Comparison of ENCODE assay signal across 8 cellular contexts in the genomic region with DNA sequence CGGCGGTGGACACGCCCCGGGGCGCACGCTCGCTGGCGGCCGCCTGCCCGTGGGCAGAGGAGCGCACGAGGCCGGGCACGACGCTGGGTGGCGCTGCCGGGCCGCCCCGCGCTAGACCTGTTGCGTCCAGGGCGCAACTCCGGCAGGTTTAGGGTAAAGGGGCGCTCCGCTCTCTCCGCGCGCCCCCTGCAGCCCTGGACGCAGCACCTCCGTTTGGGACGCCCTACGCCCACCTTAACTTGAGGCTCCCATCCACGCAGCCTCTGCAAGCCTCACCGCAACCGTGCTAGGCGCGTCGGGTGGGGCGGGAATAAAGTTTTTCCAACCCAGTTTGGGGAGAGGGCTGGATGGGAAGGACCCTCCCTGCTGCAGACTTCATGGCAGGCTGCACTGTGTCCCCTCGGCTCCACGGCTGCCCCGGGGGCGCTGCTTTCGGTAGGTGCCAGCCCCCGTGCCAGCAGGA.
DNase-seq lines count a peak whose midpoint lies in the region; ATAC-seq lines count a peak whose summit lies in the region.

No MANE protein-coding gene starts in this region.

- ATAC-seq in HG03066 (IDR thresholded peaks at IDR 0.05; ENCODE audit: low read depth, unreplicated experiment) (peak; percentile 65), GM21526 (IDR thresholded peaks at IDR 0.05; ENCODE audit: low FRiP score, unreplicated experiment) (no peak), GM21423 (IDR thresholded peaks at IDR 0.05; ENCODE audit: unreplicated experiment) (no peak)

- DNase-seq in GM03348 (ENCODE audit: low spot score) (peak; percentile 86), NCI-H774 (lab: John Stamatoyannopoulos, UW) (peak; percentile 81), anterior cingulate cortex (lab: John Stamatoyannopoulos, UW) (peak in 51 of 58 donors; percentile 19 to 81 (median 59)), hepatic stellate cell (ENCODE audit: low spot score) (peak; percentile 66), retina (peak; percentile 87)
